In genomic region chr10:397321-398068, GRCh38 we compare ENCODE assay signal across 23 cellular contexts.
DNase-seq lines count a peak whose midpoint lies in the region; ATAC-seq and TF ChIP-seq lines count a peak whose summit lies in the region.
"Had no signal": no experiment of that assay in that cellular context is flagged by ENCODE, and none has a peak within 500 bp of the region (broad histone marks: within the 10 kb centered on the region; RNA-seq: fewer than 3 reads in every experiment).

No MANE protein-coding gene starts in this region.

- 92 to 94% methylated on average over 18 of the region's 18 CpGs for WGBS in heart right ventricle, 2 donors
- 74 to 76% methylated on average over 18 of the region's 18 CpGs for WGBS in upper lobe of left lung, 2 donors

- H3K36me3 ChIP-seq in left ventricle myocardium inferior: peaks cover 11% of the 10 kb centered on the region
- peaks cover 0 to 21% (median 0%) of the 10 kb centered on the region in 9 donors for H3K36me3 ChIP-seq in heart right ventricle
- no peaks in the 10 kb centered on the region for H3K36me3 ChIP-seq in upper lobe of left lung

- H3K9me3 Mint-ChIP-seq in memory B cell: no peaks in the 10 kb centered on the region
- no peaks in the 10 kb centered on the region for H3K9me3 Mint-ChIP-seq in activated T-cell treated with anti-CD3 and anti-CD28 coated beads, Interleukin-2, amount 50 U/mL, for 72 hours
- H3K9me3 Mint-ChIP-seq: activated T-cell treated with anti-CD3 and anti-CD28 coated beads, Interleukin-2, amount 50 U/mL, for 4 hours; HFFc6; natural killer cell had no signal

- no peak overlapping the region for H3K27ac Mint-ChIP-seq in memory B cell
- no peak overlapping the region for H3K27ac Mint-ChIP-seq in activated T-cell treated with anti-CD3 and anti-CD28 coated beads, Interleukin-2, amount 50 U/mL, for 72 hours
- H3K27ac Mint-ChIP-seq: HFFc6, natural killer cell had no signal

- no peak for DNase-seq in left ventricle myocardium inferior
- no peak for DNase-seq in heart right ventricle
- DNase-seq in memory B cell (ENCODE audit: low spot score in 2 of 2): no peak
- peak; percentile 51 to 72 for DNase-seq in upper lobe of left lung
- DNase-seq in activated T-cell treated with anti-CD3 and anti-CD28 coated beads, Interleukin-2, amount 50 U/mL, for 72 hours: no peak
- DNase-seq: activated naive CD4-positive, alpha-beta T cell treated with anti-CD3 and anti-CD28 coated beads, Interleukin-2, amount 50 U/mL, for 16 hours; activated T-cell treated with anti-CD3 and anti-CD28 coated beads, Interleukin-2, amount 50 U/mL, for 4 hours; effector CD8-positive, alpha-beta T cell; GDM1; HFFc6; KBM-7; natural killer cell; NCI-H2081; NCI-H526 treated with DMSO at 0.1 percent for 48 hours; pancreas; Right ventricle myocardium superior; stimulated activated CD4-positive, alpha-beta T cell treated with anti-CD3 and anti-CD28 coated beads, Interleukin-2, amount 100 ng/mL, for 24 hours; stomach; T-helper 1 cell had no signal

- intact Hi-C loops in left ventricle myocardium inferior (cut with micrococcal nuclease) (no loop called here), heart right ventricle (cut with DNase I) (no loop called here)

- peaks cover 3% of the 10 kb centered on the region for H3K27me3 Mint-ChIP-seq in memory B cell
- no peaks in the 10 kb centered on the region for H3K27me3 Mint-ChIP-seq in activated T-cell treated with anti-CD3 and anti-CD28 coated beads, Interleukin-2, amount 50 U/mL, for 72 hours (ENCODE audit: low read depth)

- no peak for TF ChIP-seq EP300 in upper lobe of left lung (IDR thresholded peaks at IDR 0.05)

- H3K36me3 Mint-ChIP-seq in memory B cell: no peaks in the 10 kb centered on the region
- no peaks in the 10 kb centered on the region for H3K36me3 Mint-ChIP-seq in activated T-cell treated with anti-CD3 and anti-CD28 coated beads, Interleukin-2, amount 50 U/mL, for 72 hours (ENCODE audit: insufficient read depth in 2 of 2)
- H3K36me3 Mint-ChIP-seq: natural killer cell had no signal

- H3K4me1 ChIP-seq in left ventricle myocardium inferior (peaks cover 37% of the 10 kb centered on the region), heart right ventricle (peaks cover 0 to 33% (median 23%) of the 10 kb centered on the region in 9 donors), upper lobe of left lung (peaks cover 0 to 17% (median 8%) of the 10 kb centered on the region in 4 donors)
- H3K4me1 ChIP-seq: pancreas had no signal

- peaks cover 15% of the 10 kb centered on the region for H3K4me1 Mint-ChIP-seq in memory B cell
- no peaks in the 10 kb centered on the region for H3K4me1 Mint-ChIP-seq in activated T-cell treated with anti-CD3 and anti-CD28 coated beads, Interleukin-2, amount 50 U/mL, for 72 hours (ENCODE audit: low read depth)

- H3K4me3 Mint-ChIP-seq in memory B cell: no peak overlapping the region
- H3K4me3 Mint-ChIP-seq in activated T-cell treated with anti-CD3 and anti-CD28 coated beads, Interleukin-2, amount 50 U/mL, for 72 hours: no peak overlapping the region
- H3K4me3 Mint-ChIP-seq: activated T-cell treated with anti-CD3 and anti-CD28 coated beads, Interleukin-2, amount 50 U/mL, for 4 hours; HFFc6; natural killer cell had no signal

- H3K9me3 ChIP-seq in left ventricle myocardium inferior (replicated peaks) (no peaks in the 10 kb centered on the region), heart right ventricle (no peaks in the 10 kb centered on the region), upper lobe of left lung (no peaks in the 10 kb centered on the region)
- H3K9me3 ChIP-seq: pancreas, stomach had no signal

- TF ChIP-seq CTCF in left ventricle myocardium inferior (IDR thresholded peaks at IDR 0.05; ENCODE audit: borderline replicate concordance) (no peak), heart right ventricle (IDR thresholded peaks at IDR 0.05) (no peak), upper lobe of left lung (IDR thresholded peaks at IDR 0.05) (no peak)

- H3K4me3 ChIP-seq in left ventricle myocardium inferior (no peak overlapping the region), heart right ventricle (no peak overlapping the region), upper lobe of left lung (no peak overlapping the region)
- H3K4me3 ChIP-seq: pancreas, stomach had no signal

- no peaks in the 10 kb centered on the region for H3K27me3 ChIP-seq in left ventricle myocardium inferior (ENCODE audit: low read depth)
- H3K27me3 ChIP-seq in heart right ventricle: no peaks in the 10 kb centered on the region
- H3K27me3 ChIP-seq in upper lobe of left lung: no peaks in the 10 kb centered on the region
- H3K27me3 ChIP-seq: pancreas, stomach had no signal

- ATAC-seq in heart right ventricle (no peak), HG03469 (IDR thresholded peaks at IDR 0.05; ENCODE audit: unreplicated experiment) (peak; percentile 62), memory B cell (ENCODE audit: low read depth) (peak; percentile 51), upper lobe of left lung (ENCODE audit: low FRiP score in 2 of 2) (peak in 1 of 2 donors; percentile 82), GM21515 (IDR thresholded peaks at IDR 0.05; ENCODE audit: unreplicated experiment) (no peak), GM21360 (IDR thresholded peaks at IDR 0.05; ENCODE audit: unreplicated experiment) (no peak)
- ATAC-seq in activated T-cell treated with anti-CD3 and anti-CD28 coated beads, Interleukin-2, amount 50 U/mL, for 72 hours (replicated peaks in 1 of 2): no peak
- ATAC-seq: activated T-cell treated with anti-CD3 and anti-CD28 coated beads, Interleukin-2, amount 50 U/mL, for 4 hours; natural killer cell had no signal

- H3K27ac ChIP-seq in left ventricle myocardium inferior (replicated peaks): peak overlapping the region; percentile 70
- H3K27ac ChIP-seq in heart right ventricle: no peak overlapping the region
- peak overlapping the region in 1 of 4 donors; percentile 15 for H3K27ac ChIP-seq in upper lobe of left lung
- H3K27ac ChIP-seq: pancreas, stomach, VCaP had no signal

- no peak for TF ChIP-seq POLR2A in upper lobe of left lung (IDR thresholded peaks at IDR 0.05)

Comparison
In these comparisons a context has a peak if more than half of its experiments do, and no peak if none do; other contexts are left out.
1. DNase-seq: peak in upper lobe of left lung (2 of 2); none in left ventricle myocardium inferior (single experiment), heart right ventricle (0 of 2), memory B cell (0 of 2) and activated T-cell treated with anti-CD3 and anti-CD28 coated beads, Interleukin-2, amount 50 U/mL, for 72 hours (0 of 2).
2. ATAC-seq: peak in HG03469 (single experiment) and memory B cell (single experiment); none in heart right ventricle (0 of 8), GM21515 (single experiment), GM21360 (single experiment) and activated T-cell treated with anti-CD3 and anti-CD28 coated beads, Interleukin-2, amount 50 U/mL, for 72 hours (0 of 2).